13 cellular contexts compared by ENCODE assay signal in genomic region chr10:17771027-17771426, GRCh38. TPM values are rescaled to one million over a fixed set of nuclear protein-coding genes. Genes with fewer than 3 reads are reported as not detected.
"Had no signal": no experiment of that assay in that cellular context is flagged by ENCODE, and none has a peak within 500 bp of the region (broad histone marks: within the 10 kb centered on the region; RNA-seq: fewer than 3 reads in every experiment).

No MANE protein-coding gene starts in this region.

- H3K9me3 ChIP-seq: psoas muscle had no signal

- H3K27ac ChIP-seq: psoas muscle, WERI-Rb-1 had no signal

- DNase-seq: activated CD4-positive, alpha-beta memory T cell treated with anti-CD3 and anti-CD28 coated beads, Interleukin-2, amount 10 ng/mL, durations not matched to agents 7 days and 5 days; activated CD4-positive, alpha-beta T cell treated with anti-CD3 and anti-CD28 coated beads for 36 hours; occipital lobe; psoas muscle; stimulated activated CD4-positive, alpha-beta T cell treated with anti-CD3 and anti-CD28 coated beads, Interleukin-2, amount 100 ng/mL, for 24 hours; stimulated activated naive CD4-positive, alpha-beta T cell treated with Interleukin-2 at 50 U/mL for 16 hours; trophoblast cell; WERI-Rb-1 had no signal

- H3K36me3 ChIP-seq: WERI-Rb-1 had no signal

- H3K4me3 ChIP-seq: psoas muscle had no signal

- FAIRE-seq: astrocyte, endometrium had no signal

- H3K4me1 ChIP-seq: psoas muscle had no signal

- ATAC-seq: activated CD4-positive, alpha-beta T cell treated with anti-CD3 and anti-CD28 coated beads for 36 hours; esophagus mucosa; natural killer cell treated with Interleukin-12 subunit alpha and Interleukin-12 subunit beta and Interleukin-15 and Interleukin-18, amount 100 ng/mL, for 72 hours; psoas muscle; sciatic nerve had no signal

RNA-seq across cellular contexts. Expression of gene MRC1, which starts 38.1 kb away (rescaled TPM):
- total RNA-seq: activated CD4-positive, alpha-beta memory T cell treated with anti-CD3 and anti-CD28 coated beads, Interleukin-2, amount 10 ng/mL, durations not matched to agents 7 days and 5 days; natural killer cell treated with Interleukin-12 subunit alpha and Interleukin-12 subunit beta and Interleukin-15 and Interleukin-18, amount 100 ng/mL, for 72 hours had no signal
